ENCODE assay signal across 9 cellular contexts in the genomic region with DNA sequence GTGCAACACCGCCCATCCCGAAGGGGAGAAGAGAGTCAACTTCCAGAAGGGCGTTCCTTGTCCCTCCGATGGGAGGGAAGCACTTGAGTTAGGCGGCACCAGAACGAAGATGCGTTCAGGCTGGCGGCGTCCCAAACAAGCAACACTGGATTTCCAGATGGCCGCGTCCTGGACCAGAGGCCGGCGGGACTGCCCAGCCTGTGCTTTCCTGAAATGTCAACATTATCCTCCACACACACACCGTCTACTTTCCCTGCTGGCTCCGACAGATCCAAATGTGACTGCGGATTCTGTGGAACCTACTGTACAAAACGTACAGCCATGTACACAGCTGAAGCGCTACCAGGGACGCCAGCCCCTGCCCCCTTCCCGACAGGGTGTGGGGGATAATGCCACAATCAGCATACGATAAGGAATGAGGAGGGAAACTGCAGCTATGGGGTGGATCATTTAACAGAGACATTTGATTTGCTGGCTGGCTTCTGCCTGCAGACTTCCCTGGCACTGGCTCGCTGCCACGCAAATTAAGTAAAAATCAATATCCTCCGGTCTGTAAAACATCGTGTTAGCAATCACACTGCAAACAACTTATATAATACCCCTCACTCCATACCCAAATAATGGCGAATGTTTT.
A peak's percentile ranks its signal among the peaks of the same experiment; 100 is the strongest.
DNase-seq lines count a peak whose midpoint lies in the region; ATAC-seq and TF ChIP-seq lines count a peak whose summit lies in the region.
"Had no signal": no experiment of that assay in that cellular context is flagged by ENCODE, and none has a peak within 500 bp of the region (broad histone marks: within the 10 kb centered on the region; RNA-seq: fewer than 3 reads in every experiment).

No MANE protein-coding gene starts in this region.

- CTCF ChIA-PET in MCF 10A (lab: Yijun Ruan, JAX), result interaction anchor here (0.7 kb wide), 1 partner anchor 32 kb away, joined by 3 read pairs; no protein-coding TSS in a partner anchor
- CTCF ChIA-PET in RWPE1 (lab: Yijun Ruan, JAX), result no interaction called here

- H3K36me3 ChIP-seq in gastroesophageal sphincter, result peaks cover 0 to 27% of the 10 kb centered on the region in 2 donors

- POLR2A ChIA-PET in MCF 10A (lab: Yijun Ruan, JAX), result no interaction called here
- POLR2A ChIA-PET in RWPE1 (lab: Yijun Ruan, JAX; ENCODE audit: low non-redundant PET), result no interaction called here

- ATAC-seq in gastroesophageal sphincter (peak; percentile 57), HG03442 (IDR thresholded peaks at IDR 0.05; ENCODE audit: unreplicated experiment) (no peak)

- TF ChIP-seq EP300 in gastroesophageal sphincter (IDR thresholded peaks at IDR 0.05), result no peak

- H3K4me3 Mint-ChIP-seq in MCF 10A (ENCODE audit: unreplicated experiment), result no peak overlapping the region

- no peak for TF ChIP-seq POLR2A in gastroesophageal sphincter (IDR thresholded peaks at IDR 0.05)

- no peaks in the 10 kb centered on the region for H3K9me3 ChIP-seq in gastroesophageal sphincter

- H3K36me3 Mint-ChIP-seq in MCF 10A (ENCODE audit: insufficient read depth, unreplicated experiment), result peaks cover 58% of the 10 kb centered on the region

- no peaks in the 10 kb centered on the region for H3K27me3 Mint-ChIP-seq in MCF 10A (ENCODE audit: insufficient read depth, unreplicated experiment)

- WGBS in gastroesophageal sphincter (ENCODE audit: low coverage in 1 of 2), 2 donors, result 25 to 27% methylated on average over 14 to 17 of the region's 26 CpGs

- H3K4me1 Mint-ChIP-seq in MCF 10A (ENCODE audit: insufficient read depth, unreplicated experiment), result peaks cover 5% of the 10 kb centered on the region

- TF ChIP-seq CTCF in gastroesophageal sphincter (IDR thresholded peaks at IDR 0.05), result no peak
- TF ChIP-seq CTCF in MCF 10A (IDR thresholded peaks at IDR 0.05; ENCODE audit: unreplicated experiment), result no peak
- TF ChIP-seq CTCF in RWPE1 (conservative IDR thresholded peaks at IDR 0.05; ENCODE audit: low read depth), result no peak

- H3K27me3 ChIP-seq in gastroesophageal sphincter, result no peaks in the 10 kb centered on the region

- intact Hi-C loops in posterior vena cava (cut with DNase I), result no loop called here
- intact Hi-C loops in MCF 10A (cut with micrococcal nuclease), result no loop called here

- DNase-seq in DMS79 (lab: John Stamatoyannopoulos, UW) (peak; percentile 30), NCI-H524 (lab: John Stamatoyannopoulos, UW) (peak; percentile 34 to 57), posterior vena cava (ENCODE audit: low spot score) (peak; percentile 87), MCF 10A (ENCODE audit: unreplicated experiment) (no peak), RWPE1 (ENCODE audit: low spot score) (no peak), HT-29 (ENCODE audit: low spot score) (no peak)

- no peak overlapping the region for H3K4me3 ChIP-seq in gastroesophageal sphincter
- H3K4me3 ChIP-seq: skin epidermis had no signal

- no peak overlapping the region for H3K27ac Mint-ChIP-seq in MCF 10A (ENCODE audit: low read depth, unreplicated experiment)

- H3K27ac ChIP-seq in gastroesophageal sphincter, result peak overlapping the region in 3 of 4 donors; percentile 21 to 61 (median 57)
- no peak overlapping the region for H3K27ac ChIP-seq in RWPE1

- no TSS peak for BruUV-seq in MCF 10A (replicated peaks; lab: Mats Ljungman, UMichigan)

- H3K4me1 ChIP-seq in gastroesophageal sphincter, result peaks cover 0 to 80% (median 9%) of the 10 kb centered on the region in 3 donors

- H3K9me3 Mint-ChIP-seq in MCF 10A (ENCODE audit: unreplicated experiment), result no peaks in the 10 kb centered on the region

Comparison
In these comparisons a context has a peak if more than half of its experiments do, and no peak if none do; other contexts are left out.
1. DNase-seq: peak in DMS79 (single experiment), NCI-H524 (2 of 2) and posterior vena cava (single experiment); none in MCF 10A (single experiment), RWPE1 (single experiment) and HT-29 (single experiment).